ENCODE assay signal across 8 cellular contexts in the genomic region with DNA sequence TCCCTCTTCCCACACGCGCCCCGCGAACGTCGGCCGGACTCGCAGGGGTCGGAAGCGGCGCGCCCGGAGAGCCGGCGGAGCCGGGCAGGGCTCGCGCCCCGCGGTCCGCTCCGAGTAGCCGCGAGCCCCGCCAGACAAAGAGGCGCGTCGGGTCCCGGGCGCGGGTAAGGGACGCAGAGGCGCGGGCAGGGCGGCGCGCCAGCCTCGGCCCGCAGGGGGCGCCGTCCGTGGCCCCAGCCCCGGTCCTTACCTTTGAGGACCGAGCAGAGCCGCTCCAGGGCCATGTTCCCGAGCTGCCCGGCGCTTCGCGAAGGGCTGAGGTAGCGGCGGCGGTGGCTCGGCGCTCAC. TPM values are rescaled to one million over a fixed set of nuclear protein-coding genes. Genes with fewer than 3 reads are reported as not detected.
A peak's percentile ranks its signal among the peaks of the same experiment; 100 is the strongest.
DNase-seq lines count a peak whose midpoint lies in the region; ATAC-seq and TF ChIP-seq lines count a peak whose summit lies in the region.

No MANE protein-coding gene starts in this region.

- H3K4me3 Mint-ChIP-seq in activated T-cell treated with anti-CD3 and anti-CD28 coated beads, Interleukin-2, amount 50 U/mL, for 4 hours: no peak overlapping the region
- peak overlapping the region; percentile 87 for H3K4me3 Mint-ChIP-seq in neural progenitor cell

- H3K4me3 ChIP-seq in neural progenitor cell (peak overlapping the region; percentile 90), tibial artery (peak overlapping the region; percentile 41 to 54)

- H2AFZ ChIP-seq in neural progenitor cell (replicated peaks): peak overlapping the region; percentile 98

- H3K9ac ChIP-seq in neural progenitor cell: peak overlapping the region; percentile 65

- H3K27me3 ChIP-seq in neural progenitor cell: peaks cover 38% of the 10 kb centered on the region
- peaks cover 0 to 23% of the 10 kb centered on the region in 2 donors for H3K27me3 ChIP-seq in tibial artery

- H3K27ac ChIP-seq in neural progenitor cell: no peak overlapping the region
- H3K27ac ChIP-seq in tibial artery: no peak overlapping the region

- peaks cover 43% of the 10 kb centered on the region for H3K79me2 ChIP-seq in neural progenitor cell (ENCODE audit: low read depth)

- H3K36me3 ChIP-seq in neural progenitor cell (no peaks in the 10 kb centered on the region), tibial artery (no peaks in the 10 kb centered on the region)

- ATAC-seq in GM21447 (IDR thresholded peaks at IDR 0.05; ENCODE audit: unreplicated experiment): peak; percentile 60
- peak; percentile 79 to 81 for ATAC-seq in activated T-cell treated with anti-CD3 and anti-CD28 coated beads, Interleukin-2, amount 50 U/mL, for 4 hours

- H3K27ac Mint-ChIP-seq in neural progenitor cell: no peak overlapping the region

- H3K4me1 Mint-ChIP-seq in activated T-cell treated with anti-CD3 and anti-CD28 coated beads, Interleukin-2, amount 50 U/mL, for 4 hours (ENCODE audit: low read depth): peaks cover 25% of the 10 kb centered on the region
- H3K4me1 Mint-ChIP-seq in neural progenitor cell: peaks cover 26% of the 10 kb centered on the region

- DNase-seq in DMS153 treated with DMSO at 0.1 percent for 48 hours (lab: John Stamatoyannopoulos, UW; ENCODE audit: unreplicated experiment) (peak; percentile 12), HT-29 (ENCODE audit: low spot score) (peak; percentile 53), fibroblast of peridontal ligament (ENCODE audit: extremely low read depth) (peak; percentile 19), neural progenitor cell (ENCODE audit: low spot score) (peak; percentile 89), tibial artery (peak in 1 of 2 donors; percentile 26)
- DNase-seq in activated T-cell treated with anti-CD3 and anti-CD28 coated beads, Interleukin-2, amount 50 U/mL, for 4 hours: peak; percentile 53

- no peaks in the 10 kb centered on the region for H3K36me3 Mint-ChIP-seq in activated T-cell treated with anti-CD3 and anti-CD28 coated beads, Interleukin-2, amount 50 U/mL, for 4 hours (ENCODE audit: insufficient read depth)
- H3K36me3 Mint-ChIP-seq in neural progenitor cell: peaks cover 11% of the 10 kb centered on the region

- peaks cover 8% of the 10 kb centered on the region for H3K4me1 ChIP-seq in neural progenitor cell
- H3K4me1 ChIP-seq in tibial artery: peaks cover 0 to 29% (median 22%) of the 10 kb centered on the region in 4 donors

- no peaks in the 10 kb centered on the region for H3K9me3 ChIP-seq in neural progenitor cell (ENCODE audit: low read depth)
- no peaks in the 10 kb centered on the region for H3K9me3 ChIP-seq in tibial artery

- H3K4me2 ChIP-seq in neural progenitor cell: peak overlapping the region; percentile 93

- intact Hi-C loops in tibial artery (cut with DNase I; ENCODE audit: low total_unique reads): loop anchor here (10.0 kb wide), 1 partner anchor 1011 kb away; a partner anchor contains a TSS

- TF ChIP-seq CTCF in neural progenitor cell (IDR thresholded peaks at IDR 0.05): peak; percentile 76
- peak; percentile 20 to 25 for TF ChIP-seq CTCF in tibial artery (IDR thresholded peaks at IDR 0.05)

- peaks cover 29% of the 10 kb centered on the region for H3K27me3 Mint-ChIP-seq in activated T-cell treated with anti-CD3 and anti-CD28 coated beads, Interleukin-2, amount 50 U/mL, for 4 hours (ENCODE audit: low read depth)
- H3K27me3 Mint-ChIP-seq in neural progenitor cell (ENCODE audit: insufficient read depth, low read depth): no peaks in the 10 kb centered on the region

- H4K20me1 ChIP-seq in neural progenitor cell (ENCODE audit: low read depth): no peaks in the 10 kb centered on the region

- H3F3A ChIP-seq in neural progenitor cell (ENCODE audit: low read depth): peaks cover 14% of the 10 kb centered on the region

- no peaks in the 10 kb centered on the region for H3K9me3 Mint-ChIP-seq in activated T-cell treated with anti-CD3 and anti-CD28 coated beads, Interleukin-2, amount 50 U/mL, for 4 hours
- no peaks in the 10 kb centered on the region for H3K9me3 Mint-ChIP-seq in neural progenitor cell

TF ChIP-seq in PFSK-1, 5 proteins besides CTCF, POLR2A, EP300 and RAD21:
- peak; percentile 49 for TF ChIP-seq FOXP2 (optimal IDR thresholded peaks at IDR 0.05; ENCODE audit: borderline replicate concordance, extremely low read depth, extremely low read length, insufficient read depth)
- TF ChIP-seq POLR2AphosphoS5 (IDR thresholded peaks at IDR 0.05; ENCODE audit: low read depth, low read length): peak; percentile 12; the same call in 1 of the 2 replicates
- no peak for TF ChIP-seq SIN3A (IDR thresholded peaks at IDR 0.05; ENCODE audit: borderline replicate concordance, insufficient read depth, low read length)

RNA-seq across cellular contexts. Expression of a gene that starts 0.4 kb away (rescaled TPM):
- 5.7 and 7.1 TPM in 2 replicates for total RNA-seq in HT-29 (2014; rRNA removed; shearing (Covaris generic))
- polyA plus RNA-seq in PFSK-1 (2012; ENCODE audit: insufficient read length, low read depth): 13.2 TPM
- total RNA-seq in activated T-cell treated with anti-CD3 and anti-CD28 coated beads, Interleukin-2, amount 50 U/mL, for 4 hours: 10 to 100 TPM; 22.5 to 28.5 (median 25.7) TPM
- total RNA-seq in neural progenitor cell (ENCODE audit: low replicate concordance): 32.0 and 37.4 TPM in 2 replicates
